In genomic region chr1:231629132-231629531, GRCh38 we compare ENCODE assay signal across 10 cellular contexts. TPM values are rescaled to one million over a fixed set of nuclear protein-coding genes. Genes with fewer than 3 reads are reported as not detected.
DNase-seq lines count a peak whose midpoint lies in the region; ATAC-seq and TF ChIP-seq lines count a peak whose summit lies in the region.
"Had no signal": no experiment of that assay in that cellular context is flagged by ENCODE, and none has a peak within 500 bp of the region (broad histone marks: within the 10 kb centered on the region; RNA-seq: fewer than 3 reads in every experiment).

No MANE protein-coding gene starts in this region.

- no peaks in the 10 kb centered on the region for H3K27me3 ChIP-seq in upper lobe of right lung

- no peaks in the 10 kb centered on the region for H3K9me3 ChIP-seq in upper lobe of right lung

- intact Hi-C loops in Right ventricle myocardium superior (cut with DNase I) (no loop called here), Right ventricle myocardium inferior (cut with DNase I) (no loop called here), left cardiac atrium (cut with DNase I) (loop anchor here in 1 of 2 donors (10.0 kb wide), 1 partner anchor 176 kb away; no protein-coding TSS in a partner anchor), upper lobe of right lung (cut with DNase I) (no loop called here)

- ATAC-seq in Right ventricle myocardium superior (ENCODE audit: poor library complexity) (no peak), Right ventricle myocardium inferior (no peak), left cardiac atrium (no peak), upper lobe of right lung (peak; percentile 21), GM21447 (IDR thresholded peaks at IDR 0.05; ENCODE audit: unreplicated experiment) (no peak)

- peak; percentile 53 for DNase-seq in Right ventricle myocardium superior
- no peak for DNase-seq in Right ventricle myocardium inferior (ENCODE audit: missing footprints)
- peak; percentile 53 for DNase-seq in UCSD-AML1 (lab: John Stamatoyannopoulos, UW; ENCODE audit: unreplicated experiment)
- DNase-seq in left cardiac atrium, result peak; percentile 62
- DNase-seq in upper lobe of right lung, result no peak
- no peak for DNase-seq in NCI-H1092 treated with DMSO at 0.1 percent for 48 hours (lab: John Stamatoyannopoulos, UW)
- DNase-seq in NCI-H748 treated with DMSO at 0.1 percent for 48 hours (lab: John Stamatoyannopoulos, UW), result no peak
- DNase-seq: NCI-H1105, SW 1271 had no signal

- no peak for TF ChIP-seq CTCF in upper lobe of right lung (IDR thresholded peaks at IDR 0.05)

- peaks cover 27% of the 10 kb centered on the region for H3K4me1 ChIP-seq in upper lobe of right lung

- no peak overlapping the region for H3K4me3 ChIP-seq in upper lobe of right lung

- H3K27ac ChIP-seq in upper lobe of right lung, result peak overlapping the region; percentile 17

- no peaks in the 10 kb centered on the region for H3K36me3 ChIP-seq in upper lobe of right lung

RNA-seq across cellular contexts. Expression of gene DISC1, which starts 2.5 kb away (rescaled TPM):
- total RNA-seq in Right ventricle myocardium superior (3.0 TPM), Right ventricle myocardium inferior (3.9 TPM), left cardiac atrium (1 to 10 TPM; 5.0 to 5.4 TPM), upper lobe of right lung (9.5 TPM)

Comparison
In these comparisons a context has a peak if more than half of its experiments do, and no peak if none do; other contexts are left out.
1. DNase-seq: peak in Right ventricle myocardium superior (single experiment), UCSD-AML1 (single experiment) and left cardiac atrium (single experiment); none in Right ventricle myocardium inferior (single experiment), upper lobe of right lung (single experiment), NCI-H1092 treated with DMSO at 0.1 percent for 48 hours (single experiment) and NCI-H748 treated with DMSO at 0.1 percent for 48 hours (single experiment).